In genomic region chr7:7612519-7612918, GRCh38 we compare ENCODE assay signal across 7 cellular contexts.
"Had no signal": no experiment of that assay in that cellular context is flagged by ENCODE, and none has a peak within 500 bp of the region (broad histone marks: within the 10 kb centered on the region; RNA-seq: fewer than 3 reads in every experiment).

No MANE protein-coding gene starts in this region.

- H3K4me3 ChIP-seq: GM12878 had no signal

- FAIRE-seq: GM12878, GM12891, GM12892, GM18507, GM19239 had no signal

- DNase-seq: GDM1, GF-D8 had no signal

- ATAC-seq: GM12878 had no signal
